1 cellular context compared by ENCODE assay signal in genomic region chr2:158922610-158923009, GRCh38.
TF ChIP-seq lines count a peak whose summit lies in the region.

No MANE protein-coding gene starts in this region.

TF ChIP-seq in HEK293, 187 proteins besides CTCF, POLR2A, EP300 and RAD21 (continued from another document):
- TF ChIP-seq ZNF280C (tag by site-specific recombination; IDR thresholded peaks at IDR 0.05): no peak
- no peak for TF ChIP-seq ZNF571 (tag by site-specific recombination; IDR thresholded peaks at IDR 0.05)
- no peak for TF ChIP-seq ZNF221 (tag by site-specific recombination; IDR thresholded peaks at IDR 0.05; ENCODE audit: borderline replicate concordance)
- no peak for TF ChIP-seq ZFP41 (tag by site-specific recombination; IDR thresholded peaks at IDR 0.05; ENCODE audit: borderline replicate concordance)
- TF ChIP-seq ZNF114 (tag by site-specific recombination; IDR thresholded peaks at IDR 0.05): no peak
- no peak for TF ChIP-seq ZBTB11 (tag by site-specific recombination; conservative IDR thresholded peaks at IDR 0.05; ENCODE audit: low read depth)
- TF ChIP-seq ZNF292 (tag by site-specific recombination; IDR thresholded peaks at IDR 0.05; ENCODE audit: borderline replicate concordance, low read depth): no peak
